Comparison of ENCODE assay signal across 12 cellular contexts in genomic region chr9:94865599-94866456, GRCh38.
DNase-seq lines count a peak whose midpoint lies in the region; ATAC-seq and TF ChIP-seq lines count a peak whose summit lies in the region.
"Had no signal": no experiment of that assay in that cellular context is flagged by ENCODE, and none has a peak within 500 bp of the region (broad histone marks: within the 10 kb centered on the region; RNA-seq: fewer than 3 reads in every experiment).

No MANE protein-coding gene starts in this region.

- peak overlapping the region; percentile 39 for H3K4me3 ChIP-seq in A673 (ENCODE audit: low read depth, low read length, poor library complexity, severe bottlenecking)
- H3K4me3 ChIP-seq: K562 had no signal

- TF ChIP-seq CTCF in A673 (conservative IDR thresholded peaks at IDR 0.05; ENCODE audit: low read depth, low read length): no peak
- TF ChIP-seq CTCF in neural crest cell (conservative IDR thresholded peaks at IDR 0.05): no peak

- peak overlapping the region; percentile 95 for H3K27ac ChIP-seq in A673 (ENCODE audit: low read depth, low read length, poor library complexity, severe bottlenecking)
- H3K27ac ChIP-seq in epithelial cell of prostate: peak overlapping the region; percentile 87
- H3K27ac ChIP-seq: C4-2B had no signal

- H3K36me3 ChIP-seq in A673 (ENCODE audit: insufficient read depth, low read length, poor library complexity, severe bottlenecking): no peaks in the 10 kb centered on the region

- TSS peak; percentile 85 for BruUV-seq in A673 (replicated peaks; lab: Mats Ljungman, UMichigan)

- H3K4me3 Mint-ChIP-seq in neural crest cell: peak overlapping the region; percentile 1

- no peak for ATAC-seq in HG03135 (IDR thresholded peaks at IDR 0.05; ENCODE audit: unreplicated experiment)
- ATAC-seq: esophagus mucosa, K562 had no signal

- CTCF ChIA-PET in A673 (lab: Charles Lee): no interaction called here

- no peaks in the 10 kb centered on the region for H3K9me3 ChIP-seq in A673 (ENCODE audit: low read depth, low read length, poor library complexity, severe bottlenecking)

- no peaks in the 10 kb centered on the region for H3K36me3 Mint-ChIP-seq in neural crest cell (ENCODE audit: low read depth)

- no peak overlapping the region for H3K27ac Mint-ChIP-seq in neural crest cell (ENCODE audit: unreplicated experiment)

- H3K9me3 Mint-ChIP-seq in neural crest cell: no peaks in the 10 kb centered on the region

- POLR2A ChIA-PET in A673 (lab: Charles Lee; ENCODE audit: low non-redundant PET): interaction anchor here (0.6 kb wide), 1 partner anchor 197 kb away, joined by 8 read pairs; no protein-coding TSS in a partner anchor

- peaks cover 67% of the 10 kb centered on the region for H3K4me1 ChIP-seq in A673 (ENCODE audit: insufficient read depth, low read length, poor library complexity, severe bottlenecking)

- no peaks in the 10 kb centered on the region for H3K27me3 ChIP-seq in A673 (replicated peaks; ENCODE audit: insufficient read depth, low read depth, low read length, poor library complexity)

- DNase-seq in A673 (ENCODE audit: low spot score) (peak; percentile 92), NCI-H526 (lab: John Stamatoyannopoulos, UW) (peak; percentile 28 to 48), epithelial cell of prostate (ENCODE audit: low read depth, low spot score) (no peak), neural crest cell (ENCODE audit: low read depth, low spot score) (no peak), NCI-H1105 treated with DMSO at 0.1 percent for 48 hours (lab: John Stamatoyannopoulos, UW) (no peak), NCI-H774 (lab: John Stamatoyannopoulos, UW) (no peak), COLO829 (ENCODE audit: low spot score) (no peak)
- DNase-seq: activated CD4-positive, alpha-beta T cell treated with anti-CD3 and anti-CD28 coated beads, Interleukin-2, amount 50 U/mL, for 1 hour had no signal

- no peaks in the 10 kb centered on the region for H3K27me3 Mint-ChIP-seq in neural crest cell (ENCODE audit: low read depth)

- intact Hi-C loops in A673 (cut with micrococcal nuclease; ENCODE audit: unreplicated experiment): loop anchor here (5.0 kb wide), 1 partner anchor 141 kb away; no protein-coding TSS in a partner anchor

- H3K4me1 Mint-ChIP-seq in neural crest cell: peaks cover 23% of the 10 kb centered on the region

Comparison
In these comparisons a context has a peak if more than half of its experiments do, and no peak if none do; other contexts are left out.
1. DNase-seq: peak in A673 (single experiment) and NCI-H526 (2 of 2); none in epithelial cell of prostate (single experiment), neural crest cell (single experiment), NCI-H1105 treated with DMSO at 0.1 percent for 48 hours (single experiment), NCI-H774 (single experiment) and COLO829 (single experiment).